Comparison of ENCODE assay signal across 1 cellular context in genomic region chrX:35696760-35697234, GRCh38.
TF ChIP-seq lines count a peak whose summit lies in the region.

No MANE protein-coding gene starts in this region.

TF ChIP-seq in GM12878, 131 proteins besides CTCF, POLR2A, EP300 and RAD21 (continued from another document and continues in another):
- TF ChIP-seq ZNF592 (IDR thresholded peaks at IDR 0.05): no peak
- no peak for TF ChIP-seq NR2C1 (IDR thresholded peaks at IDR 0.05)
- TF ChIP-seq TAF1 (IDR thresholded peaks at IDR 0.05; ENCODE audit: borderline replicate concordance, low read depth, low read length): no peak
- TF ChIP-seq SRF (IDR thresholded peaks at IDR 0.05; ENCODE audit: low read depth in 2 of 2, low read length in 2 of 2): no peak
- TF ChIP-seq MAX (IDR thresholded peaks at IDR 0.05; ENCODE audit: low read depth, low read length): no peak
- peak; percentile 79 for TF ChIP-seq MEF2B (IDR thresholded peaks at IDR 0.05; ENCODE audit: partially characterized antibody, poor library complexity, severe bottlenecking)
- no peak for TF ChIP-seq MYB (IDR thresholded peaks at IDR 0.05; ENCODE audit: borderline replicate concordance, low read depth, low read length)
- no peak for TF ChIP-seq ATF3 (IDR thresholded peaks at IDR 0.05; ENCODE audit: borderline replicate concordance, extremely low read depth, low read depth, low read length)
- peak; percentile 91 for TF ChIP-seq JUNB (IDR thresholded peaks at IDR 0.05)
- TF ChIP-seq MXI1 (IDR thresholded peaks at IDR 0.05; ENCODE audit: low read depth, low read length): no peak
- TF ChIP-seq YBX1 (IDR thresholded peaks at IDR 0.05): no peak
- TF ChIP-seq PML (IDR thresholded peaks at IDR 0.05; ENCODE audit: low read length): no peak
- TF ChIP-seq PKNOX1 (IDR thresholded peaks at IDR 0.05): no peak
- TF ChIP-seq RCOR1 (conservative IDR thresholded peaks at IDR 0.05; ENCODE audit: low read depth, low read length): no peak
- TF ChIP-seq GATAD2B (conservative IDR thresholded peaks at IDR 0.05; ENCODE audit: low read depth): 0 out of 2 replicates have a peak, but pooled peaks have one; percentile 21
- TF ChIP-seq MEF2A (IDR thresholded peaks at IDR 0.05; ENCODE audit: insufficient read depth, low read depth, low read length): 0 out of 2 replicates have a peak, but pooled peaks have one; percentile 18
- TF ChIP-seq PAX5 (IDR thresholded peaks at IDR 0.05; ENCODE audit: borderline replicate concordance, low read depth, low read length): no peak
- no peak for TF ChIP-seq CBFB (IDR thresholded peaks at IDR 0.05; ENCODE audit: low read depth)
- no peak for TF ChIP-seq E2F8 (IDR thresholded peaks at IDR 0.05; ENCODE audit: low read depth, partially characterized antibody)
- TF ChIP-seq SMAD1 (IDR thresholded peaks at IDR 0.05; ENCODE audit: low read depth, partially characterized antibody): no peak
- TF ChIP-seq TARDBP (IDR thresholded peaks at IDR 0.05; ENCODE audit: borderline replicate concordance): no peak
- TF ChIP-seq BCL3 (IDR thresholded peaks at IDR 0.05; ENCODE audit: borderline replicate concordance, insufficient read depth, low read depth, low read length, poor library complexity, severe bottlenecking): peak; percentile 14
- no peak for TF ChIP-seq SMARCA5 (IDR thresholded peaks at IDR 0.05)
- TF ChIP-seq ATF7 (IDR thresholded peaks at IDR 0.05; ENCODE audit: low read depth): peak; percentile 63
- no peak for TF ChIP-seq HDAC2 (IDR thresholded peaks at IDR 0.05)
- no peak for TF ChIP-seq RFX5 (IDR thresholded peaks at IDR 0.05; ENCODE audit: low read depth, low read length)
- no peak for TF ChIP-seq CHD2 (IDR thresholded peaks at IDR 0.05; ENCODE audit: borderline replicate concordance, low read depth, low read length)
- no peak for TF ChIP-seq ASH2L (IDR thresholded peaks at IDR 0.05; ENCODE audit: borderline replicate concordance, low read depth)
- no peak for TF ChIP-seq ZNF207 (IDR thresholded peaks at IDR 0.05; ENCODE audit: borderline replicate concordance)
- no peak for TF ChIP-seq BRCA1 (IDR thresholded peaks at IDR 0.05; ENCODE audit: low read depth, low read length)
- TF ChIP-seq CEBPZ (IDR thresholded peaks at IDR 0.05; ENCODE audit: low read depth, low read length): no peak
- TF ChIP-seq ZBED1 (IDR thresholded peaks at IDR 0.05; ENCODE audit: borderline replicate concordance): no peak
- TF ChIP-seq SREBF1 (IDR thresholded peaks at IDR 0.05; ENCODE audit: low read length): no peak
- TF ChIP-seq EGR1 (IDR thresholded peaks at IDR 0.05; ENCODE audit: borderline replicate concordance in 1 of 2, low read depth in 2 of 2, low read length in 2 of 2): no peak
- no peak for TF ChIP-seq CBX3 (IDR thresholded peaks at IDR 0.05; ENCODE audit: borderline replicate concordance, low read depth)
- TF ChIP-seq E2F4 (IDR thresholded peaks at IDR 0.05; ENCODE audit: low read depth, low read length): no peak
- TF ChIP-seq NFXL1 (IDR thresholded peaks at IDR 0.05; ENCODE audit: borderline replicate concordance): no peak
- TF ChIP-seq RELB (IDR thresholded peaks at IDR 0.05; ENCODE audit: low read depth): peak; percentile 65
- no peak for TF ChIP-seq KDM1A (IDR thresholded peaks at IDR 0.05; ENCODE audit: borderline replicate concordance)
- TF ChIP-seq IRF5 (IDR thresholded peaks at IDR 0.05; ENCODE audit: borderline replicate concordance): no peak
- TF ChIP-seq BCL11A (IDR thresholded peaks at IDR 0.05; ENCODE audit: low read depth, low read length): peak; percentile 56; the same call in 1 of the 2 replicates
- TF ChIP-seq MTA3 (IDR thresholded peaks at IDR 0.05; ENCODE audit: borderline replicate concordance, low read length): 0 out of 2 replicates have a peak, but pooled peaks have one; percentile 39
- TF ChIP-seq ZSCAN29 (IDR thresholded peaks at IDR 0.05): no peak
- TF ChIP-seq RAD51 (IDR thresholded peaks at IDR 0.05): no peak
- peak; percentile 83; the same call in 1 of the 2 replicates for TF ChIP-seq FOXM1 (IDR thresholded peaks at IDR 0.05; ENCODE audit: low read depth, low read length)
- TF ChIP-seq EZH2 (IDR thresholded peaks at IDR 0.05; ENCODE audit: borderline replicate concordance, control insufficient read depth, low read depth, low read length): no peak
